ENCODE assay signal across 1 cellular context in genomic region chr16:10979717-10980601, GRCh38.
TF ChIP-seq lines count a peak whose summit lies in the region.

No MANE protein-coding gene starts in this region.

TF ChIP-seq in HepG2, 621 proteins besides CTCF, POLR2A, EP300 and RAD21 (continued from another document and continues in another):
- TF ChIP-seq FIP1L1 (IDR thresholded peaks at IDR 0.05; ENCODE audit: borderline replicate concordance, insufficient read depth, low read depth, low read length) (no peak), ZNF703 (CRISPR knock-in tag; IDR thresholded peaks at IDR 0.05; ENCODE audit: borderline replicate concordance) (no peak), BHLHE40 (IDR thresholded peaks at IDR 0.05; ENCODE audit: low read length) (no peak), ZNF234 (CRISPR knock-in tag; conservative IDR thresholded peaks at IDR 0.05) (no peak), ZNF549 (CRISPR knock-in tag; IDR thresholded peaks at IDR 0.05) (no peak), RBFOX2 (IDR thresholded peaks at IDR 0.05; ENCODE audit: low read depth, low read length) (no peak), MXD4 (CRISPR knock-in tag; IDR thresholded peaks at IDR 0.05) (no peak), ZNF709 (CRISPR knock-in tag; IDR thresholded peaks at IDR 0.05) (no peak), ZNF253 (CRISPR knock-in tag; IDR thresholded peaks at IDR 0.05; ENCODE audit: borderline replicate concordance) (no peak), SIN3A (IDR thresholded peaks at IDR 0.05; ENCODE audit: borderline replicate concordance, low read depth, low read length) (no peak), ZNF609 (CRISPR knock-in tag; IDR thresholded peaks at IDR 0.05; ENCODE audit: borderline replicate concordance) (no peak), TSC22D2 (CRISPR knock-in tag; IDR thresholded peaks at IDR 0.05; ENCODE audit: borderline replicate concordance) (no peak), ELF1 (CRISPR knock-in tag; IDR thresholded peaks at IDR 0.05) (no peak), SALL2 (CRISPR knock-in tag; IDR thresholded peaks at IDR 0.05) (no peak), MAX (IDR thresholded peaks at IDR 0.05) (peak; percentile 73; the same call in 1 of the 2 replicates), ZNF619 (CRISPR knock-in tag; IDR thresholded peaks at IDR 0.05) (no peak), POLR2G (IDR thresholded peaks at IDR 0.05; ENCODE audit: low read depth, low read length) (peak; percentile 46; the same call in 1 of the 2 replicates), ZNF598 (CRISPR knock-in tag; IDR thresholded peaks at IDR 0.05; ENCODE audit: borderline replicate concordance) (no peak; the same call in 1 of the 2 replicates), SRF (IDR thresholded peaks at IDR 0.05; ENCODE audit: low read depth, low read length) (0 out of 2 replicates have a peak, but pooled peaks have one; percentile 46), DMTF1 (CRISPR knock-in tag; IDR thresholded peaks at IDR 0.05) (no peak), ZNF563 (CRISPR knock-in tag; IDR thresholded peaks at IDR 0.05) (no peak), CHCHD3 (CRISPR knock-in tag; IDR thresholded peaks at IDR 0.05) (no peak), NR1H2 (CRISPR knock-in tag; IDR thresholded peaks at IDR 0.05; ENCODE audit: borderline replicate concordance, low read depth) (no peak), MED8 (CRISPR knock-in tag; IDR thresholded peaks at IDR 0.05; ENCODE audit: insufficient replicate concordance) (no peak), ZNF713 (CRISPR knock-in tag; IDR thresholded peaks at IDR 0.05) (0 out of 2 replicates have a peak, but pooled peaks have one; percentile 44), TAF1 (CRISPR knock-in tag; IDR thresholded peaks at IDR 0.05) (peak; percentile 30; the same call in 1 of the 2 replicates), HMGXB3 (CRISPR knock-in tag; IDR thresholded peaks at IDR 0.05; ENCODE audit: borderline replicate concordance) (no peak), DMAP1 (CRISPR knock-in tag; IDR thresholded peaks at IDR 0.05) (no peak), ZMYM4 (CRISPR knock-in tag; IDR thresholded peaks at IDR 0.05) (0 out of 2 replicates have a peak, but pooled peaks have one; percentile 31), ZNF574 (CRISPR knock-in tag; IDR thresholded peaks at IDR 0.05) (peak; percentile 54), HNRNPLL (IDR thresholded peaks at IDR 0.05; ENCODE audit: low read depth, low read length, poor library complexity, severe bottlenecking) (peak; percentile 39), TFDP2 (CRISPR knock-in tag; IDR thresholded peaks at IDR 0.05) (peak; percentile 75), SRSF9 (IDR thresholded peaks at IDR 0.05; ENCODE audit: borderline replicate concordance, insufficient read depth, low read depth, low read length, poor library complexity, severe bottlenecking) (no peak), ZNF33A (CRISPR knock-in tag; IDR thresholded peaks at IDR 0.05; ENCODE audit: borderline replicate concordance) (no peak), ZNF326 (CRISPR knock-in tag; IDR thresholded peaks at IDR 0.05; ENCODE audit: borderline replicate concordance) (no peak), YEATS4 (CRISPR knock-in tag; IDR thresholded peaks at IDR 0.05; ENCODE audit: borderline replicate concordance) (peak; percentile 41; the same call in 1 of the 2 replicates), GLMP (CRISPR knock-in tag; IDR thresholded peaks at IDR 0.05; ENCODE audit: borderline replicate concordance) (no peak), MAFG (CRISPR knock-in tag; IDR thresholded peaks at IDR 0.05) (no peak), ZSCAN5A (CRISPR knock-in tag; IDR thresholded peaks at IDR 0.05; ENCODE audit: borderline replicate concordance) (no peak), CREB3 (CRISPR knock-in tag; IDR thresholded peaks at IDR 0.05) (no peak)
